1 cellular context compared by ENCODE assay signal in the genomic region with DNA sequence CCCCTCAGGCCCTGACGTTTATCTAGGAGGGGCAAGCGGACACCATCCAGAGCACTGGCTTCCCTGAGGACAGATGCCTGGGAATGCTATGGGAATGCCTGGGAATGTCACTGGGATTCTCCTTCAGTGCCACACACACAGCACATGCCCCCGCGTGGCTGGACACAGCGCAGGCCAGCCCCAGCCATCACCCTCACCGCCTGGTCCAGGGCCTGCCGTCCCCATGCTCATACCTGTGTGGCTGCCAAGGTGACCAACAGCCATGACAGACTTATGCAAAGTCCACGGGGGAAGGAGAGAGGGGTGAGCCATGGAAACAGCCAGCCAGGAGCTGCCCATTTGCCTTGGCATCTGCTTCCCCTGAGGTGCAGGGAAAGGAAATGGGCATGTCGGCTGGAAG.
TF ChIP-seq lines count a peak whose summit lies in the region.

No MANE protein-coding gene starts in this region.

TF ChIP-seq in IMR-90, 13 proteins besides CTCF, POLR2A, EP300 and RAD21:
- TF ChIP-seq, protein P1, sequence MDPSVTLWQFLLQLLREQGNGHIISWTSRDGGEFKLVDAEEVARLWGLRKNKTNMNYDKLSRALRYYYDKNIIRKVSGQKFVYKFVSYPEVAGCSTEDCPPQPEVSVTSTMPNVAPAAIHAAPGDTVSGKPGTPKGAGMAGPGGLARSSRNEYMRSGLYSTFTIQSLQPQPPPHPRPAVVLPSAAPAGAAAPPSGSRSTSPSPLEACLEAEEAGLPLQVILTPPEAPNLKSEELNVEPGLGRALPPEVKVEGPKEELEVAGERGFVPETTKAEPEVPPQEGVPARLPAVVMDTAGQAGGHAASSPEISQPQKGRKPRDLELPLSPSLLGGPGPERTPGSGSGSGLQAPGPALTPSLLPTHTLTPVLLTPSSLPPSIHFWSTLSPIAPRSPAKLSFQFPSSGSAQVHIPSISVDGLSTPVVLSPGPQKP (IDR thresholded peaks at IDR 0.05; ENCODE audit: borderline replicate concordance, low read depth, low read length), result no peak
- TF ChIP-seq RCOR1 (IDR thresholded peaks at IDR 0.05; ENCODE audit: insufficient replicate concordance, low read length) (no peak), BHLHE40 (IDR thresholded peaks at IDR 0.05; ENCODE audit: low read depth, low read length) (no peak), MAFK (IDR thresholded peaks at IDR 0.05; ENCODE audit: low read depth, low read length) (no peak)
